ENCODE assay signal across 21 cellular contexts in the genomic region with DNA sequence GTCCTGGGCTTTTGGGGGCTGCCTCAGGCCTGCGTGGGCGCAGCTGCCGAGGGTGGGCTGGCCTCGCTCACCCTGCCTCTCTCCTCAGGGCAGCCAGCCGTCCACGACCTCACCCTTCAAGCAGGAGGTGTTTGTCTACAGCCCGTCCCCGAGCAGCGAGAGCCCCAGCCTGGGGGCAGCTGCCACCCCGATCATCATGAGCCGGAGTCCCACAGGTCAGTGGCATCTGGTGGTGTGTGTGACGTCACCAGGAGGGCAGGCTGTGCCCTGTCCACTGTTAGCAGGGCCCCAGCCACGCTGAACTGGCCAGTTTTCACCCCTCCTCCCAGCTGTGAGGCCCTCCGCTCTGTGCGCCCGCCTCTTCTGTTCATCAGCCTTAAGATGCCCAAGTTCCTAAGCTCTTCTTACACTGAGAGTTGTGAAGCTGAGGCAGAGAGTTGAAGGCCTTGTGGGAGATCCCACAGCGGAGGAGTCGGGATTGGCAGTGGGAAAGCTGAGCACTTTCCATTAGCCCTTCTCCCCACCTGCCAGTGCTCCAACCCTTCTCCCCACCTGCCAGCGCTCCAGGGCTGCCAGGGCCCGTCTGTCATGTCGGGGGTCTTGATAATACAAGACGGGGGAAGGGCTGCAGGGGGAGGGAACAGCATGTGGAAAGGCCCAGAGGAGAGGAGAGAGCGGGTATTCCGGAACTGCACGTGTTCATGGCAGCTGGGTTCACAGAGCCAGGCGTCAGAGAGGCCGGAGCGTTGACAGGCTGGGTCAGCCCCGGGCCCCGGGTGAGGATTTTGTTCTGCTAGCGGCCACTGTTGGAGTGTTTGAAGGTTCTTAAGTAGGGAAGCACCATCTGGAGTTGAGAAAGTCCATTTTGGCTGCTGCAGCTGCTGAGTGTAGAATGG. TPM values are rescaled to one million over a fixed set of nuclear protein-coding genes. Genes with fewer than 3 reads are reported as not detected.
A peak's percentile ranks its signal among the peaks of the same experiment; 100 is the strongest.
DNase-seq lines count a peak whose midpoint lies in the region; ATAC-seq and TF ChIP-seq lines count a peak whose summit lies in the region.
"Had no signal": no experiment of that assay in that cellular context is flagged by ENCODE, and none has a peak within 500 bp of the region (broad histone marks: within the 10 kb centered on the region; RNA-seq: fewer than 3 reads in every experiment).

No MANE protein-coding gene starts in this region.

- DNase-seq in DMS 273 (lab: John Stamatoyannopoulos, UW; ENCODE audit: unreplicated experiment) (peak; percentile 44), DMS 273 treated with DMSO at 0.1 percent for 48 hours (lab: John Stamatoyannopoulos, UW) (no peak), NCI-H82 (lab: John Stamatoyannopoulos, UW) (peak; percentile 99), cardiac septum (ENCODE audit: low spot score) (peak; percentile 41), retina (peak; percentile 54), erythroblast (lab: John Stamatoyannopoulos, UW) (no peak)
- DNase-seq: activated CD4-positive, alpha-beta T cell treated with anti-CD3 and anti-CD28 coated beads, Interleukin-2, amount 10 ng/mL, durations not matched to agents 24 days and 14 days; CD4-positive, alpha-beta memory T cell; DMS53; GF-D8; MV-4-11; OCI-M1 had no signal

- intact Hi-C loops in cardiac septum (cut with DNase I) = no loop called here

- ATAC-seq in GM18873 (IDR thresholded peaks at IDR 0.05; ENCODE audit: low FRiP score, unreplicated experiment) (no peak), GM18868 (IDR thresholded peaks at IDR 0.05; ENCODE audit: unreplicated experiment) (no peak)
- ATAC-seq: stimulated activated effector memory CD8-positive, alpha-beta T cell treated with anti-CD3 and anti-CD28 coated beads, Interleukin-12 subunit alpha, Interleukin-12 subunit beta, amount 100 ng/mL, for 72 hours had no signal

- TF ChIP-seq POLR2A in erythroblast (IDR thresholded peaks at IDR 0.05; ENCODE audit: low read length) = no peak

RNA-seq across cellular contexts. Expression of a gene that starts 36.3 kb away (rescaled TPM):
- total RNA-seq in cardiac septum = not detected
- total RNA-seq: activated CD4-positive, alpha-beta T cell treated with anti-CD3 and anti-CD28 coated beads, Interleukin-2, amount 10 ng/mL, durations not matched to agents 24 days and 14 days; CD4-positive, alpha-beta memory T cell; HT1080; mononuclear cell; posterior vena cava; SJCRH30; T-helper 1 cell treated with Interleukin-12 subunit alpha and Interleukin-12 subunit beta and Interleukin-4 antibody, amounts not matched to agents 30 ng/mL and 1 ng/mL, for 36 hours; temporal lobe had no signal

Comparison
In these comparisons a context has a peak if more than half of its experiments do, and no peak if none do; other contexts are left out.
1. DNase-seq: peak in DMS 273 (single experiment), NCI-H82 (single experiment), cardiac septum (single experiment) and retina (single experiment); none in DMS 273 treated with DMSO at 0.1 percent for 48 hours (single experiment) and erythroblast (0 of 2).